1 cellular context compared by ENCODE assay signal in the genomic region with DNA sequence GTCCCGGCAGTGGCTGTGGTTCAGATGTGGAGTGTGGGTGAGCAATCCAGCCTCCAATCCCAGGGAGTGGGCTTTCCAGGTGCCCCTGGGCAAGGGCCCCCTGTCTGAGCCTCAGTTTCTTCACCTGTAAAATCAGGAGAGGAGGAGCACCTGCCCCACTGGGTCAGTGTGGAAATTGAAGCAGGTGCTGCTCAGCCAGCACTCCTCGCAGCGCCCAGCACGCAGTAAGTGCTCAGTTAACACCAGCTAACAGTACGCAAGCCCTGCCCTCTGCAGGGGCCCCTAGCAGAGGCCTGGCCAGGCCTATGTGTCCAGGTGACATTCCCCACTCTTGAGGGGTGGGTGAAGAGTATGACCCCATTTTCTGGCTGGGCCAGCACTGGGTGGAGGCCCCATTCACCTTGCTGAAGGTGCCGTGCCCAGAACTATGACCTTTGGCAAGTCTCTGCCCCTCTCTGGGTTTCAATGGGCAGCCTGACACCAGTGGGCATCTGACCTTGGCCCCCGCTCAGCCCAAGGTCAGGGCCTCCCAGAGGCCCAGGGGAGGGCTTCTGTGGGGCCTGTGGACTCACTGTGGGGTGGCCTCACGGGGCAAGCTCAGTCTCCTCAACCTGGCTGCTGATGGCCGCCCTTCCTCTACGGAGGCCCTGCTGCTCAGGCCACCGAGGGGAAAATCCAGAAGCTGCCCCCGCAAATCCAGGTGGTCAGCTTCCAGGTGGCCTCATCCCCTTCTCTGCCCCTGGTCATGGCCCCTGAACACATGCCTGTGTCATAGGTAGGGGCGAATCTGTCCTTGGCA.
TF ChIP-seq lines count a peak whose summit lies in the region.

No MANE protein-coding gene starts in this region.

TF ChIP-seq in HepG2, 621 proteins besides CTCF, POLR2A, EP300 and RAD21 (continued from another document and continues in another):
- TF ChIP-seq, protein P1, sequence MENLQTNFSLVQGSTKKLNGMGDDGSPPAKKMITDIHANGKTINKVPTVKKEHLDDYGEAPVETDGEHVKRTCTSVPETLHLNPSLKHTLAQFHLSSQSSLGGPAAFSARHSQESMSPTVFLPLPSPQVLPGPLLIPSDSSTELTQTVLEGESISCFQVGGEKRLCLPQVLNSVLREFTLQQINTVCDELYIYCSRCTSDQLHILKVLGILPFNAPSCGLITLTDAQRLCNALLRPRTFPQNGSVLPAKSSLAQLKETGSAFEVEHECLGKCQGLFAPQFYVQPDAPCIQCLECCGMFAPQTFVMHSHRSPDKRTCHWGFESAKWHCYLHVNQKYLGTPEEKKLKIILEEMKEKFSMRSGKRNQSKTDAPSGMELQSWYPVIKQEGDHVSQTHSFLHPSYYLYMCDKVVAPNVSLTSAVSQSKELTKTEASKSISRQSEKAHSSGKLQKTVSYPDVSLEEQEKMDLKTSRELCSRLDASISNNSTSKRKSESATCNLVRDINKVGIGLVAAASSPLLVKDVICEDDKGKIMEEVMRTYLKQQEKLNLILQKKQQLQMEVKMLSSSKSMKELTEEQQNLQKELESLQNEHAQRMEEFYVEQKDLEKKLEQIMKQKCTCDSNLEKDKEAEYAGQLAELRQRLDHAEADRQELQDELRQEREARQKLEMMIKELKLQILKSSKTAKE (CRISPR knock-in tag; IDR thresholded peaks at IDR 0.05; ENCODE audit: borderline replicate concordance): 0 out of 2 replicates have a peak, but pooled peaks have one; percentile 14
- TF ChIP-seq ZBTB7A (CRISPR knock-in tag; IDR thresholded peaks at IDR 0.05) (no peak), ARNT (IDR thresholded peaks at IDR 0.05) (no peak), CC2D1A (CRISPR knock-in tag; IDR thresholded peaks at IDR 0.05) (no peak), REL (CRISPR knock-in tag; conservative IDR thresholded peaks at IDR 0.05) (no peak), MEIS2 (CRISPR knock-in tag; IDR thresholded peaks at IDR 0.05) (peak; percentile 73; the same call in 1 of the 2 replicates), HMG20A (CRISPR knock-in tag; IDR thresholded peaks at IDR 0.05; ENCODE audit: borderline replicate concordance) (no peak), ZNF567 (CRISPR knock-in tag; IDR thresholded peaks at IDR 0.05; ENCODE audit: borderline replicate concordance) (no peak), KDM3A (CRISPR knock-in tag; IDR thresholded peaks at IDR 0.05; ENCODE audit: low read depth) (0 out of 2 replicates have a peak, but pooled peaks have one; percentile 10), SYNCRIP (IDR thresholded peaks at IDR 0.05; ENCODE audit: insufficient read depth, low read depth, low read length) (no peak), ZFP36L2 (CRISPR knock-in tag; IDR thresholded peaks at IDR 0.05) (no peak), ZSCAN30 (CRISPR knock-in tag; IDR thresholded peaks at IDR 0.05) (no peak), AGO2 (optimal IDR thresholded peaks at IDR 0.05; ENCODE audit: low read depth, low read length) (peak; percentile 97), HCFC1 (IDR thresholded peaks at IDR 0.05; ENCODE audit: low read depth, low read length) (no peak), SAP130 (CRISPR knock-in tag; IDR thresholded peaks at IDR 0.05; ENCODE audit: low read depth) (peak; percentile 19; the same call in 1 of the 2 replicates), RBM22 (optimal IDR thresholded peaks at IDR 0.05; ENCODE audit: low read length) (peak; percentile 81), ZSCAN20 (CRISPR knock-in tag; IDR thresholded peaks at IDR 0.05; ENCODE audit: borderline replicate concordance) (0 out of 2 replicates have a peak, but pooled peaks have one; percentile 33)
- TF ChIP-seq, protein P2, sequence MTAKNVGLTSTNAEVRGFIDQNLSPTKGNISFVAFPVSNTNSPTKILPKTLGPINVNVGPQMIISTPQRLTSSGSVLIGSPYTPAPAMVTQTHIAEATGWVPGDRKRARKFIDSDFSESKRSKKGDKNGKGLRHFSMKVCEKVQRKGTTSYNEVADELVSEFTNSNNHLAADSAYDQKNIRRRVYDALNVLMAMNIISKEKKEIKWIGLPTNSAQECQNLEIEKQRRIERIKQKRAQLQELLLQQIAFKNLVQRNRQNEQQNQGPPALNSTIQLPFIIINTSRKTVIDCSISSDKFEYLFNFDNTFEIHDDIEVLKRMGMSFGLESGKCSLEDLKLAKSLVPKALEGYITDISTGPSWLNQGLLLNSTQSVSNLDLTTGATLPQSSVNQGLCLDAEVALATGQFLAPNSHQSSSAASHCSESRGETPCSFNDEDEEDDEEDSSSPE (CRISPR knock-in tag; IDR thresholded peaks at IDR 0.05): no peak
- TF ChIP-seq, protein P3, sequence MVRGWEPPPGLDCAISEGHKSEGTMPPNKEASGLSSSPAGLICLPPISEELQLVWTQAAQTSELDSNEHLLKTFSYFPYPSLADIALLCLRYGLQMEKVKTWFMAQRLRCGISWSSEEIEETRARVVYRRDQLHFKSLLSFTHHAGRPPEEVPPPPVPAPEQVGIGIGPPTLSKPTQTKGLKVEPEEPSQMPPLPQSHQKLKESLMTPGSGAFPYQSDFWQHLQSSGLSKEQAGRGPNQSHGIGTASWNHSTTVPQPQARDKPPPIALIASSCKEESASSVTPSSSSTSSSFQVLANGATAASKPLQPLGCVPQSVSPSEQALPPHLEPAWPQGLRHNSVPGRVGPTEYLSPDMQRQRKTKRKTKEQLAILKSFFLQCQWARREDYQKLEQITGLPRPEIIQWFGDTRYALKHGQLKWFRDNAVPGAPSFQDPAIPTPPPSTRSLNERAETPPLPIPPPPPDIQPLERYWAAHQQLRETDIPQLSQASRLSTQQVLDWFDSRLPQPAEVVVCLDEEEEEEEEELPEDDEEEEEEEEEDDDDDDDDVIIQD (CRISPR knock-in tag; IDR thresholded peaks at IDR 0.05; ENCODE audit: low read depth): no peak
- TF ChIP-seq, protein P4, sequence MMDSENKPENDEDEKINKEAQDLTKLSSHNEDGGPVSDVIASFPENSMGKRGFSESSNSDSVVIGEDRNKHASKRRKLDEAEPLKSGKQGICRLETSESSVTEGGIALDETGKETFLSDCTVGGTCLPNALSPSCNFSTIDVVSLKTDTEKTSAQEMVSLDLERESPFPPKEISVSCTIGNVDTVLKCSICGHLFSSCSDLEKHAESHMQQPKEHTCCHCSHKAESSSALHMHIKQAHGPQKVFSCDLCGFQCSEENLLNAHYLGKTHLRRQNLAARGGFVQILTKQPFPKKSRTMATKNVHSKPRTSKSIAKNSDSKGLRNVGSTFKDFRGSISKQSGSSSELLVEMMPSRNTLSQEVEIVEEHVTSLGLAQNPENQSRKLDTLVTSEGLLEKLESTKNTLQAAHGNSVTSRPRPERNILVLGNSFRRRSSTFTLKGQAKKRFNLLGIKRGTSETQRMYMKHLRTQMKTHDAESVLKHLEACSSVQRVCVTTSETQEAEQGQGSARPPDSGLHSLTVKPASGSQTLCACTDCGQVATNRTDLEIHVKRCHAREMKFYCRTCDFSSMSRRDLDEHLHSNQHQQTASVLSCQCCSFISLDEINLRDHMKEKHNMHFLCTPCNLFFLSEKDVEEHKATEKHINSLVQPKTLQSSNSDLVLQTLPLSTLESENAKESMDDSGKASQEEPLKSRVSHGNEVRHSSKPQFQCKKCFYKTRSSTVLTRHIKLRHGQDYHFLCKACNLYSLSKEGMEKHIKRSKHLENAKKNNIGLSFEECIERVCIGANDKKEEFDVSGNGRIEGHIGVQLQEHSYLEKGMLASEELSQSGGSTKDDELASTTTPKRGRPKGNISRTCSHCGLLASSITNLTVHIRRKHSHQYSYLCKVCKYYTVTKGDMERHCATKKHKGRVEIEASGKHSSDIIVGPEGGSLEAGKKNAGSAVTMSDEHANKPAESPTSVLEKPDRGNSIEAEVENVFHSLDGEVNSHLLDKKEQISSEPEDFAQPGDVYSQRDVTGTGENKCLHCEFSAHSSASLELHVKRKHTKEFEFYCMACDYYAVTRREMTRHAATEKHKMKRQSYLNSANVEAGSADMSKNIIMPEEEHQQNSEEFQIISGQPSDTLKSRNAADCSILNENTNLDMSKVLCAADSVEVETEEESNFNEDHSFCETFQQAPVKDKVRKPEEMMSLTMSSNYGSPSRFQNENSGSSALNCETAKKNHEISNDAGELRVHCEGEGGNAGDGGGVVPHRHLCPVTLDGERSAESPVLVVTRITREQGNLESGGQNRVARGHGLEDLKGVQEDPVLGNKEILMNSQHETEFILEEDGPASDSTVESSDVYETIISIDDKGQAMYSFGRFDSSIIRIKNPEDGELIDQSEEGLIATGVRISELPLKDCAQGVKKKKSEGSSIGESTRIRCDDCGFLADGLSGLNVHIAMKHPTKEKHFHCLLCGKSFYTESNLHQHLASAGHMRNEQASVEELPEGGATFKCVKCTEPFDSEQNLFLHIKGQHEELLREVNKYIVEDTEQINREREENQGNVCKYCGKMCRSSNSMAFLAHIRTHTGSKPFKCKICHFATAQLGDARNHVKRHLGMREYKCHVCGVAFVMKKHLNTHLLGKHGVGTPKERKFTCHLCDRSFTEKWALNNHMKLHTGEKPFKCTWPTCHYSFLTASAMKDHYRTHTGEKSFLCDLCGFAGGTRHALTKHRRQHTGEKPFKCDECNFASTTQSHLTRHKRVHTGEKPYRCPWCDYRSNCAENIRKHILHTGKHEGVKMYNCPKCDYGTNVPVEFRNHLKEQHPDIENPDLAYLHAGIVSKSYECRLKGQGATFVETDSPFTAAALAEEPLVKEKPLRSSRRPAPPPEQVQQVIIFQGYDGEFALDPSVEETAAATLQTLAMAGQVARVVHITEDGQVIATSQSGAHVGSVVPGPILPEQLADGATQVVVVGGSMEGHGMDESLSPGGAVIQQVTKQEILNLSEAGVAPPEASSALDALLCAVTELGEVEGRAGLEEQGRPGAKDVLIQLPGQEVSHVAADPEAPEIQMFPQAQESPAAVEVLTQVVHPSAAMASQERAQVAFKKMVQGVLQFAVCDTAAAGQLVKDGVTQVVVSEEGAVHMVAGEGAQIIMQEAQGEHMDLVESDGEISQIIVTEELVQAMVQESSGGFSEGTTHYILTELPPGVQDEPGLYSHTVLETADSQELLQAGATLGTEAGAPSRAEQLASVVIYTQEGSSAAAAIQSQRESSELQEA (CRISPR knock-in tag; IDR thresholded peaks at IDR 0.05; ENCODE audit: not compliant biosample characterization): no peak
- TF ChIP-seq, protein P5, sequence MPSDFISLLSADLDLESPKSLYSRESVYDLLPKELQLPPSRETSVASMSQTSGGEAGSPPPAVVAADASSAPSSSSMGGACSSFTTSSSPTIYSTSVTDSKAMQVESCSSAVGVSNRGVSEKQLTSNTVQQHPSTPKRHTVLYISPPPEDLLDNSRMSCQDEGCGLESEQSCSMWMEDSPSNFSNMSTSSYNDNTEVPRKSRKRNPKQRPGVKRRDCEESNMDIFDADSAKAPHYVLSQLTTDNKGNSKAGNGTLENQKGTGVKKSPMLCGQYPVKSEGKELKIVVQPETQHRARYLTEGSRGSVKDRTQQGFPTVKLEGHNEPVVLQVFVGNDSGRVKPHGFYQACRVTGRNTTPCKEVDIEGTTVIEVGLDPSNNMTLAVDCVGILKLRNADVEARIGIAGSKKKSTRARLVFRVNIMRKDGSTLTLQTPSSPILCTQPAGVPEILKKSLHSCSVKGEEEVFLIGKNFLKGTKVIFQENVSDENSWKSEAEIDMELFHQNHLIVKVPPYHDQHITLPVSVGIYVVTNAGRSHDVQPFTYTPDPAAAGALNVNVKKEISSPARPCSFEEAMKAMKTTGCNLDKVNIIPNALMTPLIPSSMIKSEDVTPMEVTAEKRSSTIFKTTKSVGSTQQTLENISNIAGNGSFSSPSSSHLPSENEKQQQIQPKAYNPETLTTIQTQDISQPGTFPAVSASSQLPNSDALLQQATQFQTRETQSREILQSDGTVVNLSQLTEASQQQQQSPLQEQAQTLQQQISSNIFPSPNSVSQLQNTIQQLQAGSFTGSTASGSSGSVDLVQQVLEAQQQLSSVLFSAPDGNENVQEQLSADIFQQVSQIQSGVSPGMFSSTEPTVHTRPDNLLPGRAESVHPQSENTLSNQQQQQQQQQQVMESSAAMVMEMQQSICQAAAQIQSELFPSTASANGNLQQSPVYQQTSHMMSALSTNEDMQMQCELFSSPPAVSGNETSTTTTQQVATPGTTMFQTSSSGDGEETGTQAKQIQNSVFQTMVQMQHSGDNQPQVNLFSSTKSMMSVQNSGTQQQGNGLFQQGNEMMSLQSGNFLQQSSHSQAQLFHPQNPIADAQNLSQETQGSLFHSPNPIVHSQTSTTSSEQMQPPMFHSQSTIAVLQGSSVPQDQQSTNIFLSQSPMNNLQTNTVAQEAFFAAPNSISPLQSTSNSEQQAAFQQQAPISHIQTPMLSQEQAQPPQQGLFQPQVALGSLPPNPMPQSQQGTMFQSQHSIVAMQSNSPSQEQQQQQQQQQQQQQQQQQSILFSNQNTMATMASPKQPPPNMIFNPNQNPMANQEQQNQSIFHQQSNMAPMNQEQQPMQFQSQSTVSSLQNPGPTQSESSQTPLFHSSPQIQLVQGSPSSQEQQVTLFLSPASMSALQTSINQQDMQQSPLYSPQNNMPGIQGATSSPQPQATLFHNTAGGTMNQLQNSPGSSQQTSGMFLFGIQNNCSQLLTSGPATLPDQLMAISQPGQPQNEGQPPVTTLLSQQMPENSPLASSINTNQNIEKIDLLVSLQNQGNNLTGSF (CRISPR knock-in tag; IDR thresholded peaks at IDR 0.05): no peak; the same call in 1 of the 2 replicates
- TF ChIP-seq, protein P6, sequence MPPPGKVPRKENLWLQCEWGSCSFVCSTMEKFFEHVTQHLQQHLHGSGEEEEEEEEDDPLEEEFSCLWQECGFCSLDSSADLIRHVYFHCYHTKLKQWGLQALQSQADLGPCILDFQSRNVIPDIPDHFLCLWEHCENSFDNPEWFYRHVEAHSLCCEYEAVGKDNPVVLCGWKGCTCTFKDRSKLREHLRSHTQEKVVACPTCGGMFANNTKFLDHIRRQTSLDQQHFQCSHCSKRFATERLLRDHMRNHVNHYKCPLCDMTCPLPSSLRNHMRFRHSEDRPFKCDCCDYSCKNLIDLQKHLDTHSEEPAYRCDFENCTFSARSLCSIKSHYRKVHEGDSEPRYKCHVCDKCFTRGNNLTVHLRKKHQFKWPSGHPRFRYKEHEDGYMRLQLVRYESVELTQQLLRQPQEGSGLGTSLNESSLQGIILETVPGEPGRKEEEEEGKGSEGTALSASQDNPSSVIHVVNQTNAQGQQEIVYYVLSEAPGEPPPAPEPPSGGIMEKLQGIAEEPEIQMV (CRISPR knock-in tag; IDR thresholded peaks at IDR 0.05; ENCODE audit: low read depth): no peak
- TF ChIP-seq, protein P7, sequence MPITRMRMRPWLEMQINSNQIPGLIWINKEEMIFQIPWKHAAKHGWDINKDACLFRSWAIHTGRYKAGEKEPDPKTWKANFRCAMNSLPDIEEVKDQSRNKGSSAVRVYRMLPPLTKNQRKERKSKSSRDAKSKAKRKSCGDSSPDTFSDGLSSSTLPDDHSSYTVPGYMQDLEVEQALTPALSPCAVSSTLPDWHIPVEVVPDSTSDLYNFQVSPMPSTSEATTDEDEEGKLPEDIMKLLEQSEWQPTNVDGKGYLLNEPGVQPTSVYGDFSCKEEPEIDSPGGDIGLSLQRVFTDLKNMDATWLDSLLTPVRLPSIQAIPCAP (CRISPR knock-in tag; IDR thresholded peaks at IDR 0.05; ENCODE audit: low read depth): no peak
- TF ChIP-seq, protein P8, sequence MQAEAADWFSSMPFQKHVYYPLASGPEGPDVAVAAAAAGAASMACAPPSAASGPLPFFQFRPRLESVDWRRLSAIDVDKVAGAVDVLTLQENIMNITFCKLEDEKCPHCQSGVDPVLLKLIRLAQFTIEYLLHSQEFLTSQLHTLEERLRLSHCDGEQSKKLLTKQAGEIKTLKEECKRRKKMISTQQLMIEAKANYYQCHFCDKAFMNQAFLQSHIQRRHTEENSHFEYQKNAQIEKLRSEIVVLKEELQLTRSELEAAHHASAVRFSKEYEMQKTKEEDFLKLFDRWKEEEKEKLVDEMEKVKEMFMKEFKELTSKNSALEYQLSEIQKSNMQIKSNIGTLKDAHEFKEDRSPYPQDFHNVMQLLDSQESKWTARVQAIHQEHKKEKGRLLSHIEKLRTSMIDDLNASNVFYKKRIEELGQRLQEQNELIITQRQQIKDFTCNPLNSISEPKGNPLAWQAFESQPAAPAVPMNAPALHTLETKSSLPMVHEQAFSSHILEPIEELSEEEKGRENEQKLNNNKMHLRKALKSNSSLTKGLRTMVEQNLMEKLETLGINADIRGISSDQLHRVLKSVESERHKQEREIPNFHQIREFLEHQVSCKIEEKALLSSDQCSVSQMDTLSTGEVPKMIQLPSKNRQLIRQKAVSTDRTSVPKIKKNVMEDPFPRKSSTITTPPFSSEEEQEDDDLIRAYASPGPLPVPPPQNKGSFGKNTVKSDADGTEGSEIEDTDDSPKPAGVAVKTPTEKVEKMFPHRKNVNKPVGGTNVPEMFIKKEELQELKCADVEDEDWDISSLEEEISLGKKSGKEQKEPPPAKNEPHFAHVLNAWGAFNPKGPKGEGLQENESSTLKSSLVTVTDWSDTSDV (CRISPR knock-in tag; IDR thresholded peaks at IDR 0.05): no peak
